Comparison of ENCODE assay signal across 8 cellular contexts in genomic region chr17:16398270-16399267, GRCh38. TPM values are rescaled to one million over a fixed set of nuclear protein-coding genes. Genes with fewer than 3 reads are reported as not detected.
A peak's percentile ranks its signal among the peaks of the same experiment; 100 is the strongest.
DNase-seq lines count a peak whose midpoint lies in the region; ATAC-seq, FAIRE-seq and TF ChIP-seq lines count a peak whose summit lies in the region.

No MANE protein-coding gene starts in this region.

- H4K20me1 ChIP-seq in OCI-LY1 (ENCODE audit: insufficient read depth, low read length): no peaks in the 10 kb centered on the region

- TF ChIP-seq CTCF in OCI-LY1 (IDR thresholded peaks at IDR 0.05; ENCODE audit: low read length): no peak
- no peak for TF ChIP-seq CTCF in GM20000 (IDR thresholded peaks at IDR 0.05; ENCODE audit: extremely low read depth, missing control alignments)

- H3K36me3 ChIP-seq in OCI-LY1 (ENCODE audit: insufficient read depth, low read length): no peaks in the 10 kb centered on the region

- H3K27ac ChIP-seq in OCI-LY1 (ENCODE audit: low read depth, low read length, poor library complexity, severe bottlenecking): peak overlapping the region; percentile 95

- ATAC-seq in GM21737 (IDR thresholded peaks at IDR 0.05; ENCODE audit: unreplicated experiment): peak; percentile 91

- peak; percentile 67 for FAIRE-seq in GM18507 (lab: Jason Lieb, UNC)

- H3K4me1 ChIP-seq in OCI-LY1 (ENCODE audit: insufficient read depth, low read length, severe bottlenecking): peaks cover 37% of the 10 kb centered on the region

- peak overlapping the region; percentile 55; the same call in 1 of the 2 replicates for H3K9ac ChIP-seq in OCI-LY1 (ENCODE audit: low read length)

- H3K4me2 ChIP-seq in OCI-LY1 (ENCODE audit: low read length): peak overlapping the region; percentile 64

- DNase-seq in GM18507 (ENCODE audit: extremely low spot score, insufficient read length, low read depth) (no peak), kidney glomerular epithelial cell (lab: John Stamatoyannopoulos, UW) (peak; percentile 44), ureter (ENCODE audit: low spot score) (no peak), 8988T (no peak), DMS153 (lab: John Stamatoyannopoulos, UW) (no peak), GM20000 (ENCODE audit: low spot score) (no peak)

- H3K79me2 ChIP-seq in OCI-LY1 (ENCODE audit: insufficient read depth, low read length): no peaks in the 10 kb centered on the region

- H3K9me2 ChIP-seq in OCI-LY1 (ENCODE audit: low read depth, low read length): no peaks in the 10 kb centered on the region

- no peaks in the 10 kb centered on the region for H3F3A ChIP-seq in OCI-LY1 (ENCODE audit: insufficient read depth, low read length)

- H3K27me3 ChIP-seq in OCI-LY1 (ENCODE audit: insufficient read depth, low read length): no peaks in the 10 kb centered on the region

- H2AFZ ChIP-seq in OCI-LY1 (ENCODE audit: low read length): 0 out of 2 replicates have a peak overlapping the region, but pooled peaks have one; percentile 32

- no peaks in the 10 kb centered on the region for H3K9me3 ChIP-seq in OCI-LY1 (ENCODE audit: low read length)

- peak overlapping the region; percentile 41 for H3K4me3 ChIP-seq in OCI-LY1 (ENCODE audit: low read depth, low read length, poor library complexity, severe bottlenecking)

RNA-seq across cellular contexts. Expression of gene TRPV2, which starts 16.8 kb away (rescaled TPM):
- total RNA-seq in ureter: 13.6 TPM

RNA-seq across cellular contexts. Expression of gene UBB, which starts 17.7 kb away (rescaled TPM):
- 1,159 TPM for total RNA-seq in ureter

RNA-seq across cellular contexts. Expression of gene CENPV, which starts 45.3 kb away (rescaled TPM):
- 44.0 TPM for total RNA-seq in ureter
